19 cellular contexts compared by ENCODE assay signal in genomic region chr2:174673405-174673804, GRCh38.
"Had no signal": no experiment of that assay in that cellular context is flagged by ENCODE, and none has a peak within 500 bp of the region (broad histone marks: within the 10 kb centered on the region; RNA-seq: fewer than 3 reads in every experiment).

No MANE protein-coding gene starts in this region.

- H3K27me3 ChIP-seq: gastrocnemius medialis, left lung, ovary, right lobe of liver, thyroid gland had no signal

- DNase-seq: cerebellar nuclear complex; cortex of kidney; effector memory CD8-positive, alpha-beta T cell; gastrocnemius medialis; left cardiac atrium; left lung; naive thymus-derived CD8-positive, alpha-beta T cell; nephron progenitor cell; ovary; posterior cingulate gyrus; right lobe of liver; stimulated activated CD4-positive, alpha-beta T cell treated with anti-CD3 and anti-CD28 coated beads, Interleukin-12 subunit alpha, Interleukin-12 subunit beta, amount 100 ng/mL, for 4 hours; stimulated activated CD4-positive, alpha-beta T cell treated with anti-CD3 and anti-CD28 coated beads, Interleukin-1b, Interleukin-23, amount 100 ng/mL, for 48 hours; stimulated activated CD4-positive, alpha-beta T cell treated with anti-CD3 and anti-CD28 coated beads, Interleukin-4, amount 100 ng/mL, for 1 hour; stimulated activated CD8-positive, alpha-beta memory T cell treated with anti-CD3 and anti-CD28 coated beads, Interleukin-4, amount 100 ng/mL, for 48 hours; stimulated activated naive CD4-positive, alpha-beta T cell; stimulated activated naive CD8-positive, alpha-beta T cell treated with anti-CD3 and anti-CD28 coated beads, Interleukin-15, amount 100 ng/mL, for 72 hours; thyroid gland had no signal

- H3K36me3 ChIP-seq: gastrocnemius medialis, ovary, right lobe of liver, thyroid gland had no signal

- H3K4me3 ChIP-seq: gastrocnemius medialis, left lung, ovary, right lobe of liver, smooth muscle cell, thyroid gland had no signal

- H3K4me1 ChIP-seq: gastrocnemius medialis, right lobe of liver, thyroid gland had no signal

- ATAC-seq: effector memory CD8-positive, alpha-beta T cell; gastrocnemius medialis; left lung; naive thymus-derived CD8-positive, alpha-beta T cell; right lobe of liver; stimulated activated naive CD8-positive, alpha-beta T cell treated with anti-CD3 and anti-CD28 coated beads, Interleukin-15, amount 100 ng/mL, for 72 hours had no signal

- H3K9me3 ChIP-seq: gastrocnemius medialis, ovary, right lobe of liver, thyroid gland had no signal

- H3K27ac ChIP-seq: gastrocnemius medialis, left lung, ovary, right lobe of liver, thyroid gland had no signal
